14 cellular contexts compared by ENCODE assay signal in the genomic region with DNA sequence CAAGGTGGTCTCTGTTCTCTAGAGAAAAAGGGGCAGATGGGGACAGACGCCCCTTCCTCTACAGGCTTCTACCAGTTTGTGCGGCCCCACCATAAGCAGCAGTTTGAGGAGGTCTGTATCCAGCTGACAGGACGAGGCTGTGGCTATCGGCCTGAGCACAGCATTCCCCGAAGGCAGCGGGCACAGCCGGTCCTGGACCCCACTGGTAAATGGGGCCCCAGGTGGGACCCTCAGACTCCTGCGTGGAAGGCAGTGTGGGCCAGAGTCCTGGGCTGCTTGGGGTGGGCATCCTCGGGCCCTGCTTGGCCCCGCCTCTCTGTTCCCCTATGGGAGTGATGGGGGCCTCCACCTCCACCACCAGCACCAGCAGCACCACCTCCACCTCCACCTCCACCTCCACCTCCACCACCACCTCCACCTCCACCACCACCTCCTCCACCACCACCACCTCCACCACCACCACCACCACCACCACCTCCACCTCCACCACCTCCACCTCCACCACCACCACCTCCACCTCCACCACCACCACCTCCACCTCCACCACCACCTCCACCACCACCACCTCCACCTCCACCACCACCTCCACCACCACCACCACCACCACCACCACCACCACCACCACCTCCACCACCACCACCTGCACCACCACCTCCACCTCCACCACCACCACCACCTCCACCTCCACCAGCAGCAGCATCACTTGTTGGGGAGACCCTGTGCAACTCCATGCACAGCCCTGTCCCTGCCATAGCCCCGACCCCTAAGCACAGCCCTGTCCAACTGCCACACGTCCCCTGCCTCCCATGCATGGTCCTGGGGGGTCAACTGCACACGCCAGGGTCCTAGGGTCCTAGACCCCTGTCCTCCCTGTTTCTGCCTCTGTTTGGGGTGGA. TPM values are rescaled to one million over a fixed set of nuclear protein-coding genes. Genes with fewer than 3 reads are reported as not detected.
DNase-seq lines count a peak whose midpoint lies in the region; ATAC-seq, FAIRE-seq and TF ChIP-seq lines count a peak whose summit lies in the region.
"Had no signal": no experiment of that assay in that cellular context is flagged by ENCODE, and none has a peak within 500 bp of the region (broad histone marks: within the 10 kb centered on the region; RNA-seq: fewer than 3 reads in every experiment).

No MANE protein-coding gene starts in this region.

- H3K4me1 ChIP-seq in cardiac muscle cell (ENCODE audit: low read depth) = peaks cover 6% of the 10 kb centered on the region
- peaks cover 0 to 46% of the 10 kb centered on the region in 2 donors for H3K4me1 ChIP-seq in right atrium auricular region
- peaks cover 21% of the 10 kb centered on the region for H3K4me1 ChIP-seq in HepG2 (ENCODE audit: insufficient read depth, low read length)
- H3K4me1 ChIP-seq in aorta (ENCODE audit: control insufficient read depth in 1 of 2, insufficient read depth in 2 of 2, low read length in 2 of 2) = no peaks in the 10 kb centered on the region

- no peak for FAIRE-seq in HepG2 (lab: Jason Lieb, UNC)

- TF ChIP-seq CTCF in cardiac muscle cell (IDR thresholded peaks at IDR 0.05; ENCODE audit: low read depth, low read length) = no peak
- no peak for TF ChIP-seq CTCF in right atrium auricular region (IDR thresholded peaks at IDR 0.05)
- no peak for TF ChIP-seq CTCF in HepG2 (CRISPR knock-in tag; IDR thresholded peaks at IDR 0.05)
- TF ChIP-seq CTCF in brain microvascular endothelial cell (IDR thresholded peaks at IDR 0.05; ENCODE audit: low read depth, low read length, missing control alignments) = no peak

- in situ Hi-C loops in HepG2 (cut with HindIII; ENCODE audit: extremely low pct_ligation_motif_present, low pct_unique_long_range_greater_than_20kb) = no loop called here
- in situ Hi-C loops in brain microvascular endothelial cell (cut with HindIII; ENCODE audit: low pct_ligation_motif_present, low sequenced_read_pairs) = loop anchor here (25.0 kb wide), 1 partner anchor 106 kb away; no protein-coding TSS in a partner anchor

- no peak for DNase-seq in cardiac muscle cell (ENCODE audit: low read depth in 1 of 2, low spot score in 1 of 2)
- DNase-seq in right atrium auricular region (ENCODE audit: low spot score) = no peak
- no peak for DNase-seq in activated naive CD8-positive, alpha-beta T cell treated with anti-CD3 and anti-CD28 coated beads, Interleukin-2, amount 50 U/mL, for 24 hours
- DNase-seq in HepG2 (ENCODE audit: low spot score) = no peak
- peak; percentile 51 to 57 for DNase-seq in aorta
- no peak for DNase-seq in brain microvascular endothelial cell
- DNase-seq in NCI-H1092 treated with DMSO at 0.1 percent for 48 hours (lab: John Stamatoyannopoulos, UW) = no peak
- DNase-seq in DMS153 treated with DMSO at 0.1 percent for 48 hours (lab: John Stamatoyannopoulos, UW; ENCODE audit: unreplicated experiment) = no peak
- DNase-seq: activated CD4-positive, CD25-positive, alpha-beta regulatory T cell treated with anti-CD3 and anti-CD28 coated beads, Interleukin-2, amount 50 U/mL, for 72 hours; dermis blood vessel endothelial cell; DMS79; NCI-H345 had no signal

- H3K27me3 Mint-ChIP-seq in activated naive CD8-positive, alpha-beta T cell treated with anti-CD3 and anti-CD28 coated beads, Interleukin-2, amount 50 U/mL, for 24 hours = peaks cover 3% of the 10 kb centered on the region

- no peaks in the 10 kb centered on the region for H3K79me2 ChIP-seq in HepG2 (ENCODE audit: insufficient read depth, low read length)

- no peaks in the 10 kb centered on the region for H3K36me3 ChIP-seq in cardiac muscle cell
- H3K36me3 ChIP-seq in right atrium auricular region = peaks cover 14% of the 10 kb centered on the region
- H3K36me3 ChIP-seq in HepG2 (replicated peaks in 1 of 2; ENCODE audit: control insufficient read depth in 1 of 2, insufficient read depth in 2 of 2, low read length in 2 of 2) = peaks cover 3 to 4% of the 10 kb centered on the region in 2 experiments; a peak in 3 of 5 replicates
- no peaks in the 10 kb centered on the region for H3K36me3 ChIP-seq in aorta (ENCODE audit: control insufficient read depth in 1 of 2, insufficient read depth in 2 of 2, low read length in 1 of 2)
- H3K36me3 ChIP-seq in brain microvascular endothelial cell (replicated peaks) = no peaks in the 10 kb centered on the region
- H3K36me3 ChIP-seq: prostate gland had no signal

- no peaks in the 10 kb centered on the region for H3K9me3 ChIP-seq in cardiac muscle cell (ENCODE audit: low read depth)
- H3K9me3 ChIP-seq in right atrium auricular region = no peaks in the 10 kb centered on the region
- H3K9me3 ChIP-seq in HepG2 (ENCODE audit: low read length) = no peaks in the 10 kb centered on the region
- no peaks in the 10 kb centered on the region for H3K9me3 ChIP-seq in aorta (ENCODE audit: control insufficient read depth, low read length)
- H3K9me3 ChIP-seq: prostate gland had no signal

- intact Hi-C loops in HepG2 (cut with micrococcal nuclease; ENCODE audit: unreplicated experiment) (no loop called here), aorta (cut with DNase I) (no loop called here)

- WGBS in HepG2 (ENCODE audit: low lambda C conversion rate) = 95% methylated on average over 11 of the region's 13 CpGs
- WGBS in aorta, 2 donors = 83 to 85% methylated on average over 13 of the region's 13 CpGs

- peaks cover 4% of the 10 kb centered on the region; the same call in 1 of the 2 replicates for H4K20me1 ChIP-seq in HepG2 (ENCODE audit: insufficient read depth, low read length)

- no peak for ATAC-seq in activated naive CD8-positive, alpha-beta T cell treated with anti-CD3 and anti-CD28 coated beads, Interleukin-2, amount 50 U/mL, for 24 hours
- ATAC-seq in HepG2 = no peak
- no peak for ATAC-seq in aorta (ENCODE audit: low FRiP score)

- H3K4me3 ChIP-seq in cardiac muscle cell = no peak overlapping the region
- H3K4me3 ChIP-seq in right atrium auricular region = no peak overlapping the region
- no peak overlapping the region for H3K4me3 ChIP-seq in HepG2 (replicated peaks in 1 of 3; ENCODE audit: insufficient read depth in 1 of 3, low read depth in 2 of 3, low read length in 3 of 3)
- no peak overlapping the region for H3K4me3 ChIP-seq in aorta (ENCODE audit: low read length in 2 of 2)
- no peak overlapping the region for H3K4me3 ChIP-seq in brain microvascular endothelial cell (ENCODE audit: low read depth, low read length)
- H3K4me3 ChIP-seq: prostate gland had no signal

- H3K9ac ChIP-seq in HepG2 (ENCODE audit: insufficient read depth, low read depth, low read length) = no peak overlapping the region

- peak overlapping the region; percentile 52 for H3K4me3 Mint-ChIP-seq in activated naive CD8-positive, alpha-beta T cell treated with anti-CD3 and anti-CD28 coated beads, Interleukin-2, amount 50 U/mL, for 24 hours

- no peak; a peak in 1 of 4 replicates for TF ChIP-seq POLR2A in HepG2 (IDR thresholded peaks at IDR 0.05; ENCODE audit: insufficient read depth in 1 of 2, low read depth in 2 of 2, low read length in 2 of 2)

- BruUV-seq in HepG2 (replicated peaks; lab: Mats Ljungman, UMichigan) = no TSS peak

- no peak for TF ChIP-seq RAD21 in HepG2 (CRISPR knock-in tag; IDR thresholded peaks at IDR 0.05)

- POLR2A ChIA-PET in HepG2 (lab: Yijun Ruan, JAX) = interaction anchor here (0.6 kb wide), 1 partner anchor 155 kb away, joined by 4 read pairs; no protein-coding TSS in a partner anchor

- peaks cover 20% of the 10 kb centered on the region for H3K4me1 Mint-ChIP-seq in activated naive CD8-positive, alpha-beta T cell treated with anti-CD3 and anti-CD28 coated beads, Interleukin-2, amount 50 U/mL, for 24 hours

- TF ChIP-seq EP300 in HepG2 (IDR thresholded peaks at IDR 0.05; ENCODE audit: low read depth in 2 of 2, low read length in 2 of 2) = no peak
- TF ChIP-seq EP300 in HepG2 (CRISPR knock-in tag; IDR thresholded peaks at IDR 0.05; ENCODE audit: borderline replicate concordance) = no peak

- no peak overlapping the region for H2AFZ ChIP-seq in HepG2 (ENCODE audit: low read length)

- H3K27ac Mint-ChIP-seq in activated naive CD8-positive, alpha-beta T cell treated with anti-CD3 and anti-CD28 coated beads, Interleukin-2, amount 50 U/mL, for 24 hours = peak overlapping the region; percentile 87

- no peaks in the 10 kb centered on the region for H3K9me3 Mint-ChIP-seq in activated naive CD8-positive, alpha-beta T cell treated with anti-CD3 and anti-CD28 coated beads, Interleukin-2, amount 50 U/mL, for 24 hours

- CTCF ChIA-PET in HepG2 (lab: Yijun Ruan, JAX; ENCODE audit: low intra/inter-chr PET ratio, low total read pairs) = no interaction called here

- peaks cover 7% of the 10 kb centered on the region for H3K36me3 Mint-ChIP-seq in activated naive CD8-positive, alpha-beta T cell treated with anti-CD3 and anti-CD28 coated beads, Interleukin-2, amount 50 U/mL, for 24 hours (ENCODE audit: low read depth)

- no peak overlapping the region for H3K4me2 ChIP-seq in HepG2 (ENCODE audit: low read depth, low read length)

- no peaks in the 10 kb centered on the region for H3K27me3 ChIP-seq in cardiac muscle cell
- H3K27me3 ChIP-seq in right atrium auricular region = no peaks in the 10 kb centered on the region
- no peaks in the 10 kb centered on the region for H3K27me3 ChIP-seq in HepG2 (ENCODE audit: control insufficient read depth in 1 of 2, insufficient read depth in 2 of 2, low read length in 2 of 2)
- H3K27me3 ChIP-seq in aorta (ENCODE audit: control insufficient read depth in 1 of 2, insufficient read depth in 2 of 2, low read length in 1 of 2) = no peaks in the 10 kb centered on the region
- no peaks in the 10 kb centered on the region for H3K27me3 ChIP-seq in brain microvascular endothelial cell (replicated peaks)

- H3K27ac ChIP-seq in cardiac muscle cell (peak overlapping the region; percentile 43), right atrium auricular region (no peak overlapping the region), HepG2 (ENCODE audit: extremely low read length, insufficient read depth, low read length) (no peak overlapping the region), aorta (ENCODE audit: low read depth in 1 of 2, low read length in 2 of 2) (no peak overlapping the region), brain microvascular endothelial cell (no peak overlapping the region)
- H3K27ac ChIP-seq: prostate gland had no signal

RNA-seq across cellular contexts. Expression of gene TNFRSF6B, which starts 3.1 kb away (rescaled TPM):
- total RNA-seq in cardiac muscle cell (9.5 and 10.3 TPM in 2 replicates), right atrium auricular region (1 to 10 TPM; 1.2 to 3.8 TPM), HepG2 (2016; rRNA removed; fragmentation: Illumina TruSeq; extraction: Trizol) (not detected in 2 replicates), aorta (10 to 100 TPM in 1 of 2 donors, 1 to 10 TPM in 1; 5.9 to 11.5 TPM)
- polyA plus RNA-seq in cardiac muscle cell (3.3 and 4.9 TPM in 2 replicates), HepG2 (2011; rRNA removed) (0.24 and 0.86 TPM in 2 replicates), aorta (10 to 100 TPM in 1 of 2 donors, 1 to 10 TPM in 1; 2.1 to 73.9 TPM)
- not detected in 2 replicates for total RNA-seq in HepG2 (2016; cell fraction: cytosol; rRNA removed; fragmentation: Illumina TruSeq; extraction: Trizol; ENCODE audit: low read depth)
- total RNA-seq in HepG2 (2016; cell fraction: insoluble cytoplasmic fraction; rRNA removed; fragmentation: Illumina TruSeq; extraction: Trizol) = not detected in 2 replicates
- total RNA-seq in HepG2 (2016; cell fraction: membrane; rRNA removed; fragmentation: Illumina TruSeq; extraction: Trizol) = not detected in 2 replicates
- total RNA-seq in HepG2 (2016; cell fraction: nucleus; rRNA removed; fragmentation: Illumina TruSeq; extraction: Trizol) = not detected in 2 replicates
- 0.45 and 1.3 TPM in 2 replicates for polyA plus RNA-seq in HepG2 (2011; cell fraction: cytosol; rRNA removed)
- 22.5 and 36.0 TPM in 2 replicates for polyA plus RNA-seq in HepG2 (2011; cell fraction: nucleus; rRNA removed)
- 0.55 TPM in 1 of 2 replicates, not detected in the other for polyA plus RNA-seq in HepG2 (2012)
- polyA plus RNA-seq in HepG2 (2016; cell fraction: cytosol; fragmentation: Illumina TruSeq; extraction: Trizol; ENCODE audit: low read depth) = 0.45 and 0.48 TPM in 2 replicates
- 0.32 TPM in 1 of 2 replicates, not detected in the other for polyA plus RNA-seq in HepG2 (2016; cell fraction: insoluble cytoplasmic fraction; fragmentation: Illumina TruSeq; extraction: Trizol; ENCODE audit: low read depth)
- polyA plus RNA-seq in HepG2 (2016; cell fraction: membrane; fragmentation: Illumina TruSeq; extraction: Trizol; ENCODE audit: low read depth) = 0.37 and 0.71 TPM in 2 replicates
- not detected in 2 replicates for polyA plus RNA-seq in HepG2 (2016; cell fraction: nucleus; fragmentation: Illumina TruSeq; extraction: Trizol; ENCODE audit: insufficient read depth, low read depth)
- polyA minus RNA-seq in HepG2 (2011; rRNA and poly(A)+ RNA removed; ENCODE audit: low replicate concordance) = not detected in 2 replicates
- polyA minus RNA-seq in HepG2 (2011; cell fraction: cytosol; rRNA and poly(A)+ RNA removed) = not detected in 2 replicates
- polyA minus RNA-seq in HepG2 (2011; cell fraction: nucleus; rRNA and poly(A)+ RNA removed) = not detected in 2 replicates
- total RNA-seq: mononuclear cell had no signal

RNA-seq across cellular contexts. Expression of gene ARFRP1, which starts 14.4 kb away (rescaled TPM):
- total RNA-seq in cardiac muscle cell (46.1 and 61.3 TPM in 2 replicates), right atrium auricular region (10 to 100 TPM; 33.5 to 39.4 TPM), HepG2 (2016; rRNA removed; fragmentation: Illumina TruSeq; extraction: Trizol) (33.7 and 51.1 TPM in 2 replicates), aorta (10 to 100 TPM; 46.3 to 51.7 TPM)
- polyA plus RNA-seq in cardiac muscle cell (75.0 and 85.1 TPM in 2 replicates), HepG2 (2011; rRNA removed) (32.0 and 42.8 TPM in 2 replicates), aorta (10 to 100 TPM; 28.9 to 76.2 TPM)
- 9.6 and 11.5 TPM in 2 replicates for total RNA-seq in HepG2 (2016; cell fraction: cytosol; rRNA removed; fragmentation: Illumina TruSeq; extraction: Trizol; ENCODE audit: low read depth)
- total RNA-seq in HepG2 (2016; cell fraction: insoluble cytoplasmic fraction; rRNA removed; fragmentation: Illumina TruSeq; extraction: Trizol) = 31.8 and 53.2 TPM in 2 replicates
- 22.2 and 23.1 TPM in 2 replicates for total RNA-seq in HepG2 (2016; cell fraction: membrane; rRNA removed; fragmentation: Illumina TruSeq; extraction: Trizol)
- 37.5 and 46.0 TPM in 2 replicates for total RNA-seq in HepG2 (2016; cell fraction: nucleus; rRNA removed; fragmentation: Illumina TruSeq; extraction: Trizol)
- 48.5 and 49.6 TPM in 2 replicates for polyA plus RNA-seq in HepG2 (2011; cell fraction: cytosol; rRNA removed)
- 123 and 125 TPM in 2 replicates for polyA plus RNA-seq in HepG2 (2011; cell fraction: nucleus; rRNA removed)
- polyA plus RNA-seq in HepG2 (2012) = 26.6 and 30.7 TPM in 2 replicates
- polyA plus RNA-seq in HepG2 (2016; cell fraction: cytosol; fragmentation: Illumina TruSeq; extraction: Trizol; ENCODE audit: low read depth) = 8.8 and 9.1 TPM in 2 replicates
- 30.0 and 34.6 TPM in 2 replicates for polyA plus RNA-seq in HepG2 (2016; cell fraction: insoluble cytoplasmic fraction; fragmentation: Illumina TruSeq; extraction: Trizol; ENCODE audit: low read depth)
- 12.6 and 13.5 TPM in 2 replicates for polyA plus RNA-seq in HepG2 (2016; cell fraction: membrane; fragmentation: Illumina TruSeq; extraction: Trizol; ENCODE audit: low read depth)
- polyA plus RNA-seq in HepG2 (2016; cell fraction: nucleus; fragmentation: Illumina TruSeq; extraction: Trizol; ENCODE audit: insufficient read depth, low read depth) = 86.0 and 91.0 TPM in 2 replicates
- polyA minus RNA-seq in HepG2 (2011; rRNA and poly(A)+ RNA removed; ENCODE audit: low replicate concordance) = 28.5 and 35.1 TPM in 2 replicates
- 10.4 and 12.4 TPM in 2 replicates for polyA minus RNA-seq in HepG2 (2011; cell fraction: cytosol; rRNA and poly(A)+ RNA removed)
- 55.9 and 67.1 TPM in 2 replicates for polyA minus RNA-seq in HepG2 (2011; cell fraction: nucleus; rRNA and poly(A)+ RNA removed)

RNA-seq across cellular contexts. Expression of gene ZGPAT, which starts 14.5 kb away (rescaled TPM):
- 36.3 and 48.8 TPM in 2 replicates for total RNA-seq in cardiac muscle cell
- 30.0 and 37.5 TPM in 2 replicates for polyA plus RNA-seq in cardiac muscle cell
- 10 to 100 TPM; 11.9 to 15.1 TPM for total RNA-seq in right atrium auricular region
- 40.2 and 41.9 TPM in 2 replicates for total RNA-seq in HepG2 (2016; rRNA removed; fragmentation: Illumina TruSeq; extraction: Trizol)
- 34.8 and 37.0 TPM in 2 replicates for total RNA-seq in HepG2 (2016; cell fraction: cytosol; rRNA removed; fragmentation: Illumina TruSeq; extraction: Trizol; ENCODE audit: low read depth)
- 37.7 and 46.6 TPM in 2 replicates for total RNA-seq in HepG2 (2016; cell fraction: insoluble cytoplasmic fraction; rRNA removed; fragmentation: Illumina TruSeq; extraction: Trizol)
- 18.3 and 22.0 TPM in 2 replicates for total RNA-seq in HepG2 (2016; cell fraction: membrane; rRNA removed; fragmentation: Illumina TruSeq; extraction: Trizol)
- total RNA-seq in HepG2 (2016; cell fraction: nucleus; rRNA removed; fragmentation: Illumina TruSeq; extraction: Trizol) = 23.9 and 24.8 TPM in 2 replicates
- 23.0 and 32.8 TPM in 2 replicates for polyA plus RNA-seq in HepG2 (2011; rRNA removed)
- 17.1 and 24.8 TPM in 2 replicates for polyA plus RNA-seq in HepG2 (2011; cell fraction: cytosol; rRNA removed)
- 93.0 and 104 TPM in 2 replicates for polyA plus RNA-seq in HepG2 (2011; cell fraction: nucleus; rRNA removed)
- 16.8 and 17.7 TPM in 2 replicates for polyA plus RNA-seq in HepG2 (2012)
- polyA plus RNA-seq in HepG2 (2016; cell fraction: cytosol; fragmentation: Illumina TruSeq; extraction: Trizol; ENCODE audit: low read depth) = 4.5 and 5.1 TPM in 2 replicates
- 36.0 and 43.8 TPM in 2 replicates for polyA plus RNA-seq in HepG2 (2016; cell fraction: insoluble cytoplasmic fraction; fragmentation: Illumina TruSeq; extraction: Trizol; ENCODE audit: low read depth)
- polyA plus RNA-seq in HepG2 (2016; cell fraction: membrane; fragmentation: Illumina TruSeq; extraction: Trizol; ENCODE audit: low read depth) = 9.1 and 10.0 TPM in 2 replicates
- polyA plus RNA-seq in HepG2 (2016; cell fraction: nucleus; fragmentation: Illumina TruSeq; extraction: Trizol; ENCODE audit: insufficient read depth, low read depth) = 70.9 and 80.9 TPM in 2 replicates
- 12.8 and 40.1 TPM in 2 replicates for polyA minus RNA-seq in HepG2 (2011; rRNA and poly(A)+ RNA removed; ENCODE audit: low replicate concordance)
- polyA minus RNA-seq in HepG2 (2011; cell fraction: cytosol; rRNA and poly(A)+ RNA removed) = 9.3 and 9.5 TPM in 2 replicates
- 13.8 and 15.9 TPM in 2 replicates for polyA minus RNA-seq in HepG2 (2011; cell fraction: nucleus; rRNA and poly(A)+ RNA removed)
- total RNA-seq in aorta = 10 to 100 TPM; 20.8 to 28.6 TPM
- polyA plus RNA-seq in aorta = 10 to 100 TPM; 22.5 to 49.5 TPM

RNA-seq across cellular contexts. Expression of gene RTEL1, which starts 35.2 kb away (rescaled TPM):
- total RNA-seq in cardiac muscle cell = 14.9 TPM in 2 replicates
- 14.8 and 15.8 TPM in 2 replicates for polyA plus RNA-seq in cardiac muscle cell
- 1 to 10 TPM; 4.8 to 9.2 TPM for total RNA-seq in right atrium auricular region
- total RNA-seq in HepG2 (2016; rRNA removed; fragmentation: Illumina TruSeq; extraction: Trizol) = 10.9 and 21.8 TPM in 2 replicates
- total RNA-seq in HepG2 (2016; cell fraction: cytosol; rRNA removed; fragmentation: Illumina TruSeq; extraction: Trizol; ENCODE audit: low read depth) = 1.6 and 2.4 TPM in 2 replicates
- total RNA-seq in HepG2 (2016; cell fraction: insoluble cytoplasmic fraction; rRNA removed; fragmentation: Illumina TruSeq; extraction: Trizol) = 8.3 and 23.6 TPM in 2 replicates
- 4.7 and 6.3 TPM in 2 replicates for total RNA-seq in HepG2 (2016; cell fraction: membrane; rRNA removed; fragmentation: Illumina TruSeq; extraction: Trizol)
- 34.3 and 37.2 TPM in 2 replicates for total RNA-seq in HepG2 (2016; cell fraction: nucleus; rRNA removed; fragmentation: Illumina TruSeq; extraction: Trizol)
- 29.5 and 36.4 TPM in 2 replicates for polyA plus RNA-seq in HepG2 (2011; rRNA removed)
- polyA plus RNA-seq in HepG2 (2011; cell fraction: cytosol; rRNA removed) = 3.8 and 9.1 TPM in 2 replicates
- polyA plus RNA-seq in HepG2 (2011; cell fraction: nucleus; rRNA removed) = 268 and 385 TPM in 2 replicates
- polyA plus RNA-seq in HepG2 (2012) = 16.7 and 17.6 TPM in 2 replicates
- polyA plus RNA-seq in HepG2 (2016; cell fraction: cytosol; fragmentation: Illumina TruSeq; extraction: Trizol; ENCODE audit: low read depth) = 1.9 TPM in 2 replicates
- polyA plus RNA-seq in HepG2 (2016; cell fraction: insoluble cytoplasmic fraction; fragmentation: Illumina TruSeq; extraction: Trizol; ENCODE audit: low read depth) = 8.6 and 15.7 TPM in 2 replicates
- polyA plus RNA-seq in HepG2 (2016; cell fraction: membrane; fragmentation: Illumina TruSeq; extraction: Trizol; ENCODE audit: low read depth) = 4.9 and 5.5 TPM in 2 replicates
- polyA plus RNA-seq in HepG2 (2016; cell fraction: nucleus; fragmentation: Illumina TruSeq; extraction: Trizol; ENCODE audit: insufficient read depth, low read depth) = 117 and 129 TPM in 2 replicates
- polyA minus RNA-seq in HepG2 (2011; rRNA and poly(A)+ RNA removed; ENCODE audit: low replicate concordance) = 47.6 and 86.8 TPM in 2 replicates
- 5.5 and 5.7 TPM in 2 replicates for polyA minus RNA-seq in HepG2 (2011; cell fraction: cytosol; rRNA and poly(A)+ RNA removed)
- 78.0 and 85.2 TPM in 2 replicates for polyA minus RNA-seq in HepG2 (2011; cell fraction: nucleus; rRNA and poly(A)+ RNA removed)
- 10 to 100 TPM; 35.5 to 43.0 TPM for total RNA-seq in aorta
- polyA plus RNA-seq in aorta = 100 to 1,000 TPM in 1 of 2 donors, 1 to 10 TPM in 1; 6.8 to 114 TPM

RNA-seq across cellular contexts. Expression of gene STMN3, which starts 40.1 kb away (rescaled TPM):
- total RNA-seq in cardiac muscle cell = 6.6 and 18.4 TPM in 2 replicates
- polyA plus RNA-seq in cardiac muscle cell = 5.7 and 9.9 TPM in 2 replicates
- 10 to 100 TPM in 1 of 2 donors, 1 to 10 TPM in 1; 5.7 to 10.1 TPM for total RNA-seq in right atrium auricular region
- 28.1 and 48.3 TPM in 2 replicates for total RNA-seq in HepG2 (2016; rRNA removed; fragmentation: Illumina TruSeq; extraction: Trizol)
- 9.7 and 10.6 TPM in 2 replicates for total RNA-seq in HepG2 (2016; cell fraction: cytosol; rRNA removed; fragmentation: Illumina TruSeq; extraction: Trizol; ENCODE audit: low read depth)
- total RNA-seq in HepG2 (2016; cell fraction: insoluble cytoplasmic fraction; rRNA removed; fragmentation: Illumina TruSeq; extraction: Trizol) = 26.7 and 50.6 TPM in 2 replicates
- 20.0 and 20.9 TPM in 2 replicates for total RNA-seq in HepG2 (2016; cell fraction: membrane; rRNA removed; fragmentation: Illumina TruSeq; extraction: Trizol)
- total RNA-seq in HepG2 (2016; cell fraction: nucleus; rRNA removed; fragmentation: Illumina TruSeq; extraction: Trizol) = 36.8 and 43.1 TPM in 2 replicates
- polyA plus RNA-seq in HepG2 (2011; rRNA removed) = 21.0 and 28.5 TPM in 2 replicates
- 22.7 and 33.5 TPM in 2 replicates for polyA plus RNA-seq in HepG2 (2011; cell fraction: cytosol; rRNA removed)
- polyA plus RNA-seq in HepG2 (2011; cell fraction: nucleus; rRNA removed) = 98.2 and 123 TPM in 2 replicates
- polyA plus RNA-seq in HepG2 (2012) = 13.1 and 18.3 TPM in 2 replicates
- polyA plus RNA-seq in HepG2 (2016; cell fraction: cytosol; fragmentation: Illumina TruSeq; extraction: Trizol; ENCODE audit: low read depth) = 10.7 and 12.2 TPM in 2 replicates
- 28.3 and 29.5 TPM in 2 replicates for polyA plus RNA-seq in HepG2 (2016; cell fraction: insoluble cytoplasmic fraction; fragmentation: Illumina TruSeq; extraction: Trizol; ENCODE audit: low read depth)
- polyA plus RNA-seq in HepG2 (2016; cell fraction: membrane; fragmentation: Illumina TruSeq; extraction: Trizol; ENCODE audit: low read depth) = 16.2 and 16.7 TPM in 2 replicates
- polyA plus RNA-seq in HepG2 (2016; cell fraction: nucleus; fragmentation: Illumina TruSeq; extraction: Trizol; ENCODE audit: insufficient read depth, low read depth) = 84.0 and 90.0 TPM in 2 replicates
- 1.7 and 23.2 TPM in 2 replicates for polyA minus RNA-seq in HepG2 (2011; rRNA and poly(A)+ RNA removed; ENCODE audit: low replicate concordance)
- 8.5 and 11.0 TPM in 2 replicates for polyA minus RNA-seq in HepG2 (2011; cell fraction: cytosol; rRNA and poly(A)+ RNA removed)
- polyA minus RNA-seq in HepG2 (2011; cell fraction: nucleus; rRNA and poly(A)+ RNA removed) = 3.3 and 5.6 TPM in 2 replicates
- 10 to 100 TPM; 10.5 to 31.2 TPM for total RNA-seq in aorta
- polyA plus RNA-seq in aorta = 10 to 100 TPM; 11.3 to 26.1 TPM

Comparison
In these comparisons a context has a peak if more than half of its experiments do, and no peak if none do; other contexts are left out.
1. DNase-seq: peak in aorta (2 of 2); none in cardiac muscle cell (0 of 2), right atrium auricular region (single experiment), activated naive CD8-positive, alpha-beta T cell treated with anti-CD3 and anti-CD28 coated beads, Interleukin-2, amount 50 U/mL, for 24 hours (single experiment), HepG2 (single experiment), brain microvascular endothelial cell (single experiment), NCI-H1092 treated with DMSO at 0.1 percent for 48 hours (single experiment) and DMS153 treated with DMSO at 0.1 percent for 48 hours (single experiment).